ENCODE assay signal across 1 cellular context in the genomic region with DNA sequence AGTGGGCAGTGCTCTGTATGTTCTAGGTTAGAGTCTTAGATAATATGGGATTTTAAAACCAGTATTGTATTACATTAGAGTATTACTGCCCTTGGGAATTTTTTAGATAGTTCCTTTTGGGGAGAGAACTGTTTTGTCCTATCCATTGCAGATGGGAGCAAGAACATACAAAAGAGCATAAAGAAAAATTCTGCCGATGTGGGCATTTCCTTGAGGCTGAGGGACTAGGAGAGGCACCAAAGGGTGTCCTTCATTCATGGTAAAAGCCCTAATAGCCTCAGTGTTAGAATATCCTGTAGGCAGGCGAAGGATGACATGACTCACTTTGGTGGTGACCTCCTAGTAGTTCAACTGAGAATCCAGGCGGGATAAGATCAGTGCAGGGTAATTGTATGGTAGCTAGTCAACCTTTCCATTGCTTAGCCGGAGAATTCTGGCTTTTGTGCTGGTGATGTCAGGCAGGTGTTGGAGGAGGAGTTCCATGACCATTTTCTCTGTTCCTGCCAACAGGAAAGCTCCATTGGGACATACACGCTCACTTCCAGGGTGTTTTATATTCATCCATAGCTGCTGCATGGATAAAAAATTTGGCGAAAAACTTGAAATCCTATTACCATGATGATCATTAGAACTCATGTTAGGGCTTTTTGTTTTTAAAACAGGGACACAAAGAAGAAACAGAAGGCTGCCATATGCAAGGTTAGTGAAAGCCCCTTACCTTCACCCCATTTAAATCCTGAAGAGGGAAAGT.
TF ChIP-seq lines count a peak whose summit lies in the region.

No MANE protein-coding gene starts in this region.

TF ChIP-seq in K562, 482 proteins besides CTCF, POLR2A, EP300 and RAD21 (continued from another document and continues in another):
- TF ChIP-seq, protein P1, sequence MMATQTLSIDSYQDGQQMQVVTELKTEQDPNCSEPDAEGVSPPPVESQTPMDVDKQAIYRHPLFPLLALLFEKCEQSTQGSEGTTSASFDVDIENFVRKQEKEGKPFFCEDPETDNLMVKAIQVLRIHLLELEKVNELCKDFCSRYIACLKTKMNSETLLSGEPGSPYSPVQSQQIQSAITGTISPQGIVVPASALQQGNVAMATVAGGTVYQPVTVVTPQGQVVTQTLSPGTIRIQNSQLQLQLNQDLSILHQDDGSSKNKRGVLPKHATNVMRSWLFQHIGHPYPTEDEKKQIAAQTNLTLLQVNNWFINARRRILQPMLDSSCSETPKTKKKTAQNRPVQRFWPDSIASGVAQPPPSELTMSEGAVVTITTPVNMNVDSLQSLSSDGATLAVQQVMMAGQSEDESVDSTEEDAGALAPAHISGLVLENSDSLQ (IDR thresholded peaks at IDR 0.05) = peak; percentile 38; the same call in 1 of the 2 replicates
- TF ChIP-seq FOXA3 (CRISPR knock-in tag; conservative IDR thresholded peaks at IDR 0.05 in 1 of 2, IDR thresholded peaks at IDR 0.05 in 1 of 2) (no peak), RBM22 (IDR thresholded peaks at IDR 0.05; ENCODE audit: low read depth, low read length, poor library complexity, severe bottlenecking) (no peak), NFIC (IDR thresholded peaks at IDR 0.05) (no peak), ETV1 (tag; conservative IDR thresholded peaks at IDR 0.05; ENCODE audit: low read depth) (no peak), MYNN (IDR thresholded peaks at IDR 0.05) (peak; percentile 29; the same call in 1 of the 2 replicates), MYNN (CRISPR knock-in tag; IDR thresholded peaks at IDR 0.05) (no peak), KDM5B (IDR thresholded peaks at IDR 0.05; ENCODE audit: insufficient replicate concordance, low read depth, low read length) (no peak), NFYB (IDR thresholded peaks at IDR 0.05; ENCODE audit: extremely low read depth, insufficient read length) (no peak), POLR2AphosphoS2 (IDR thresholded peaks at IDR 0.05; ENCODE audit: low read length) (no peak), BRF1 (IDR thresholded peaks at IDR 0.05; ENCODE audit: borderline replicate concordance, extremely low read depth, insufficient read length) (no peak), CREB1 (IDR thresholded peaks at IDR 0.05) (no peak), CREB1 (CRISPR knock-in tag; IDR thresholded peaks at IDR 0.05) (peak; percentile 59; the same call in 1 of the 2 replicates), RBFOX2 (IDR thresholded peaks at IDR 0.05; ENCODE audit: low read depth, low read length) (no peak), TAF7 (tag; IDR thresholded peaks at IDR 0.05) (no peak), ZNF408 (CRISPR knock-in tag; IDR thresholded peaks at IDR 0.05; ENCODE audit: low read depth) (no peak), BCOR (IDR thresholded peaks at IDR 0.05) (no peak), ZNF3 (CRISPR knock-in tag; IDR thresholded peaks at IDR 0.05) (no peak), BRD9 (IDR thresholded peaks at IDR 0.05; ENCODE audit: low read depth, partially characterized antibody) (peak; percentile 23), KDM1A (IDR thresholded peaks at IDR 0.05) (peak; percentile 50 to 72; a peak in 3 of 4 replicates), CBX1 (IDR thresholded peaks at IDR 0.05; ENCODE audit: low read depth) (no peak), DACH1 (IDR thresholded peaks at IDR 0.05; ENCODE audit: partially characterized antibody) (no peak), SETDB1 (IDR thresholded peaks at IDR 0.05; ENCODE audit: low read length) (no peak), ZNF184 (CRISPR knock-in tag; IDR thresholded peaks at IDR 0.05) (no peak), L3MBTL2 (IDR thresholded peaks at IDR 0.05) (no peak), NBN (IDR thresholded peaks at IDR 0.05; ENCODE audit: low read depth) (peak; percentile 55; the same call in 1 of the 2 replicates), ZNF23 (CRISPR knock-in tag; IDR thresholded peaks at IDR 0.05) (no peak), CXXC5 (CRISPR knock-in tag; IDR thresholded peaks at IDR 0.05) (no peak; the same call in 1 of the 2 replicates), SMARCA4 (IDR thresholded peaks at IDR 0.05) (peak; percentile 92), CEBPB (tag; IDR thresholded peaks at IDR 0.05) (no peak), NR1H2 (CRISPR knock-in tag; IDR thresholded peaks at IDR 0.05) (no peak), MAFK (IDR thresholded peaks at IDR 0.05; ENCODE audit: low read length) (peak; percentile 30; the same call in 1 of the 2 replicates), NRF1 (conservative IDR thresholded peaks at IDR 0.05 in 1 of 2, IDR thresholded peaks at IDR 0.05 in 1 of 2) (no peak; a peak in 1 of 4 replicates), BHLHE40 (IDR thresholded peaks at IDR 0.05; ENCODE audit: low read length) (peak; percentile 34), DDX20 (tag; IDR thresholded peaks at IDR 0.05; ENCODE audit: low read depth) (no peak), MXI1 (IDR thresholded peaks at IDR 0.05; ENCODE audit: low read depth, low read length) (no peak), IRF2 (CRISPR knock-in tag; IDR thresholded peaks at IDR 0.05) (no peak)
- TF ChIP-seq, protein P2, sequence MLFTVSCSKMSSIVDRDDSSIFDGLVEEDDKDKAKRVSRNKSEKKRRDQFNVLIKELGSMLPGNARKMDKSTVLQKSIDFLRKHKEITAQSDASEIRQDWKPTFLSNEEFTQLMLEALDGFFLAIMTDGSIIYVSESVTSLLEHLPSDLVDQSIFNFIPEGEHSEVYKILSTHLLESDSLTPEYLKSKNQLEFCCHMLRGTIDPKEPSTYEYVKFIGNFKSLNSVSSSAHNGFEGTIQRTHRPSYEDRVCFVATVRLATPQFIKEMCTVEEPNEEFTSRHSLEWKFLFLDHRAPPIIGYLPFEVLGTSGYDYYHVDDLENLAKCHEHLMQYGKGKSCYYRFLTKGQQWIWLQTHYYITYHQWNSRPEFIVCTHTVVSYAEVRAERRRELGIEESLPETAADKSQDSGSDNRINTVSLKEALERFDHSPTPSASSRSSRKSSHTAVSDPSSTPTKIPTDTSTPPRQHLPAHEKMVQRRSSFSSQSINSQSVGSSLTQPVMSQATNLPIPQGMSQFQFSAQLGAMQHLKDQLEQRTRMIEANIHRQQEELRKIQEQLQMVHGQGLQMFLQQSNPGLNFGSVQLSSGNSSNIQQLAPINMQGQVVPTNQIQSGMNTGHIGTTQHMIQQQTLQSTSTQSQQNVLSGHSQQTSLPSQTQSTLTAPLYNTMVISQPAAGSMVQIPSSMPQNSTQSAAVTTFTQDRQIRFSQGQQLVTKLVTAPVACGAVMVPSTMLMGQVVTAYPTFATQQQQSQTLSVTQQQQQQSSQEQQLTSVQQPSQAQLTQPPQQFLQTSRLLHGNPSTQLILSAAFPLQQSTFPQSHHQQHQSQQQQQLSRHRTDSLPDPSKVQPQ (CRISPR knock-in tag; IDR thresholded peaks at IDR 0.05; ENCODE audit: borderline replicate concordance) = no peak
- TF ChIP-seq, protein P3, sequence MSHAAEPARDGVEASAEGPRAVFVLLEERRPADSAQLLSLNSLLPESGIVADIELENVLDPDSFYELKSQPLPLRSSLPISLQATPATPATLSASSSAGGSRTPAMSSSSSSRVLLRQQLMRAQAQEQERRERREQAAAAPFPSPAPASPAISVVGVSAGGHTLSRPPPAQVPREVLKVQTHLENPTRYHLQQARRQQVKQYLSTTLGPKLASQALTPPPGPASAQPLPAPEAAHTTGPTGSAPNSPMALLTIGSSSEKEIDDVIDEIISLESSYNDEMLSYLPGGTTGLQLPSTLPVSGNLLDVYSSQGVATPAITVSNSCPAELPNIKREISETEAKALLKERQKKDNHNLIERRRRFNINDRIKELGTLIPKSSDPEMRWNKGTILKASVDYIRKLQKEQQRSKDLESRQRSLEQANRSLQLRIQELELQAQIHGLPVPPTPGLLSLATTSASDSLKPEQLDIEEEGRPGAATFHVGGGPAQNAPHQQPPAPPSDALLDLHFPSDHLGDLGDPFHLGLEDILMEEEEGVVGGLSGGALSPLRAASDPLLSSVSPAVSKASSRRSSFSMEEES (CRISPR knock-in tag; IDR thresholded peaks at IDR 0.05) = no peak
- TF ChIP-seq, protein P4, sequence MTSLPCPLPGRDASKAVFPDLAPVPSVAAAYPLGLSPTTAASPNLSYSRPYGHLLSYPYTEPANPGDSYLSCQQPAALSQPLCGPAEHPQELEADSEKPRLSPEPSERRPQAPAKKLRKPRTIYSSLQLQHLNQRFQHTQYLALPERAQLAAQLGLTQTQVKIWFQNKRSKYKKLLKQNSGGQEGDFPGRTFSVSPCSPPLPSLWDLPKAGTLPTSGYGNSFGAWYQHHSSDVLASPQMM (CRISPR knock-in tag; IDR thresholded peaks at IDR 0.05) = no peak
- TF ChIP-seq, protein P5, sequence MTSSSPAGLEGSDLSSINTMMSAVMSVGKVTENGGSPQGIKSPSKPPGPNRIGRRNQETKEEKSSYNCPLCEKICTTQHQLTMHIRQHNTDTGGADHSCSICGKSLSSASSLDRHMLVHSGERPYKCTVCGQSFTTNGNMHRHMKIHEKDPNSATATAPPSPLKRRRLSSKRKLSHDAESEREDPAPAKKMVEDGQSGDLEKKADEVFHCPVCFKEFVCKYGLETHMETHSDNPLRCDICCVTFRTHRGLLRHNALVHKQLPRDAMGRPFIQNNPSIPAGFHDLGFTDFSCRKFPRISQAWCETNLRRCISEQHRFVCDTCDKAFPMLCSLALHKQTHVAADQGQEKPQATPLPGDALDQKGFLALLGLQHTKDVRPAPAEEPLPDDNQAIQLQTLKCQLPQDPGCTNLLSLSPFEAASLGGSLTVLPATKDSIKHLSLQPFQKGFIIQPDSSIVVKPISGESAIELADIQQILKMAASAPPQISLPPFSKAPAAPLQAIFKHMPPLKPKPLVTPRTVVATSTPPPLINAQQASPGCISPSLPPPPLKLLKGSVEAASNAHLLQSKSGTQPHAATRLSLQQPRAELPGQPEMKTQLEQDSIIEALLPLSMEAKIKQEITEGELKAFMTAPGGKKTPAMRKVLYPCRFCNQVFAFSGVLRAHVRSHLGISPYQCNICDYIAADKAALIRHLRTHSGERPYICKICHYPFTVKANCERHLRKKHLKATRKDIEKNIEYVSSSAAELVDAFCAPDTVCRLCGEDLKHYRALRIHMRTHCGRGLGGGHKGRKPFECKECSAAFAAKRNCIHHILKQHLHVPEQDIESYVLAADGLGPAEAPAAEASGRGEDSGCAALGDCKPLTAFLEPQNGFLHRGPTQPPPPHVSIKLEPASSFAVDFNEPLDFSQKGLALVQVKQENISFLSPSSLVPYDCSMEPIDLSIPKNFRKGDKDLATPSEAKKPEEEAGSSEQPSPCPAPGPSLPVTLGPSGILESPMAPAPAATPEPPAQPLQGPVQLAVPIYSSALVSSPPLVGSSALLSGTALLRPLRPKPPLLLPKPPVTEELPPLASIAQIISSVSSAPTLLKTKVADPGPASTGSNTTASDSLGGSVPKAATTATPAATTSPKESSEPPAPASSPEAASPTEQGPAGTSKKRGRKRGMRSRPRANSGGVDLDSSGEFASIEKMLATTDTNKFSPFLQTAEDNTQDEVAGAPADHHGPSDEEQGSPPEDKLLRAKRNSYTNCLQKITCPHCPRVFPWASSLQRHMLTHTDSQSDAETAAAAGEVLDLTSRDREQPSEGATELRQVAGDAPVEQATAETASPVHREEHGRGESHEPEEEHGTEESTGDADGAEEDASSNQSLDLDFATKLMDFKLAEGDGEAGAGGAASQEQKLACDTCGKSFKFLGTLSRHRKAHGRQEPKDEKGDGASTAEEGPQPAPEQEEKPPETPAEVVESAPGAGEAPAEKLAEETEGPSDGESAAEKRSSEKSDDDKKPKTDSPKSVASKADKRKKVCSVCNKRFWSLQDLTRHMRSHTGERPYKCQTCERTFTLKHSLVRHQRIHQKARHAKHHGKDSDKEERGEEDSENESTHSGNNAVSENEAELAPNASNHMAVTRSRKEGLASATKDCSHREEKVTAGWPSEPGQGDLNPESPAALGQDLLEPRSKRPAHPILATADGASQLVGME (CRISPR knock-in tag; IDR thresholded peaks at IDR 0.05) = no peak
- TF ChIP-seq, protein P6, sequence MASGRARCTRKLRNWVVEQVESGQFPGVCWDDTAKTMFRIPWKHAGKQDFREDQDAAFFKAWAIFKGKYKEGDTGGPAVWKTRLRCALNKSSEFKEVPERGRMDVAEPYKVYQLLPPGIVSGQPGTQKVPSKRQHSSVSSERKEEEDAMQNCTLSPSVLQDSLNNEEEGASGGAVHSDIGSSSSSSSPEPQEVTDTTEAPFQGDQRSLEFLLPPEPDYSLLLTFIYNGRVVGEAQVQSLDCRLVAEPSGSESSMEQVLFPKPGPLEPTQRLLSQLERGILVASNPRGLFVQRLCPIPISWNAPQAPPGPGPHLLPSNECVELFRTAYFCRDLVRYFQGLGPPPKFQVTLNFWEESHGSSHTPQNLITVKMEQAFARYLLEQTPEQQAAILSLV (tag; IDR thresholded peaks at IDR 0.05) = no peak
- TF ChIP-seq, protein P7, sequence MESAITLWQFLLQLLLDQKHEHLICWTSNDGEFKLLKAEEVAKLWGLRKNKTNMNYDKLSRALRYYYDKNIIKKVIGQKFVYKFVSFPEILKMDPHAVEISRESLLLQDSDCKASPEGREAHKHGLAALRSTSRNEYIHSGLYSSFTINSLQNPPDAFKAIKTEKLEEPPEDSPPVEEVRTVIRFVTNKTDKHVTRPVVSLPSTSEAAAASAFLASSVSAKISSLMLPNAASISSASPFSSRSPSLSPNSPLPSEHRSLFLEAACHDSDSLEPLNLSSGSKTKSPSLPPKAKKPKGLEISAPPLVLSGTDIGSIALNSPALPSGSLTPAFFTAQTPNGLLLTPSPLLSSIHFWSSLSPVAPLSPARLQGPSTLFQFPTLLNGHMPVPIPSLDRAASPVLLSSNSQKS (CRISPR knock-in tag; IDR thresholded peaks at IDR 0.05) = no peak
- TF ChIP-seq, protein P8, sequence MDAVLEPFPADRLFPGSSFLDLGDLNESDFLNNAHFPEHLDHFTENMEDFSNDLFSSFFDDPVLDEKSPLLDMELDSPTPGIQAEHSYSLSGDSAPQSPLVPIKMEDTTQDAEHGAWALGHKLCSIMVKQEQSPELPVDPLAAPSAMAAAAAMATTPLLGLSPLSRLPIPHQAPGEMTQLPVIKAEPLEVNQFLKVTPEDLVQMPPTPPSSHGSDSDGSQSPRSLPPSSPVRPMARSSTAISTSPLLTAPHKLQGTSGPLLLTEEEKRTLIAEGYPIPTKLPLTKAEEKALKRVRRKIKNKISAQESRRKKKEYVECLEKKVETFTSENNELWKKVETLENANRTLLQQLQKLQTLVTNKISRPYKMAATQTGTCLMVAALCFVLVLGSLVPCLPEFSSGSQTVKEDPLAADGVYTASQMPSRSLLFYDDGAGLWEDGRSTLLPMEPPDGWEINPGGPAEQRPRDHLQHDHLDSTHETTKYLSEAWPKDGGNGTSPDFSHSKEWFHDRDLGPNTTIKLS (IDR thresholded peaks at IDR 0.05; ENCODE audit: borderline replicate concordance, low read depth) = no peak
- TF ChIP-seq, protein P9, sequence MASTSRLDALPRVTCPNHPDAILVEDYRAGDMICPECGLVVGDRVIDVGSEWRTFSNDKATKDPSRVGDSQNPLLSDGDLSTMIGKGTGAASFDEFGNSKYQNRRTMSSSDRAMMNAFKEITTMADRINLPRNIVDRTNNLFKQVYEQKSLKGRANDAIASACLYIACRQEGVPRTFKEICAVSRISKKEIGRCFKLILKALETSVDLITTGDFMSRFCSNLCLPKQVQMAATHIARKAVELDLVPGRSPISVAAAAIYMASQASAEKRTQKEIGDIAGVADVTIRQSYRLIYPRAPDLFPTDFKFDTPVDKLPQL (IDR thresholded peaks at IDR 0.05; ENCODE audit: extremely low read depth, insufficient read length) = no peak
- TF ChIP-seq, protein P10, sequence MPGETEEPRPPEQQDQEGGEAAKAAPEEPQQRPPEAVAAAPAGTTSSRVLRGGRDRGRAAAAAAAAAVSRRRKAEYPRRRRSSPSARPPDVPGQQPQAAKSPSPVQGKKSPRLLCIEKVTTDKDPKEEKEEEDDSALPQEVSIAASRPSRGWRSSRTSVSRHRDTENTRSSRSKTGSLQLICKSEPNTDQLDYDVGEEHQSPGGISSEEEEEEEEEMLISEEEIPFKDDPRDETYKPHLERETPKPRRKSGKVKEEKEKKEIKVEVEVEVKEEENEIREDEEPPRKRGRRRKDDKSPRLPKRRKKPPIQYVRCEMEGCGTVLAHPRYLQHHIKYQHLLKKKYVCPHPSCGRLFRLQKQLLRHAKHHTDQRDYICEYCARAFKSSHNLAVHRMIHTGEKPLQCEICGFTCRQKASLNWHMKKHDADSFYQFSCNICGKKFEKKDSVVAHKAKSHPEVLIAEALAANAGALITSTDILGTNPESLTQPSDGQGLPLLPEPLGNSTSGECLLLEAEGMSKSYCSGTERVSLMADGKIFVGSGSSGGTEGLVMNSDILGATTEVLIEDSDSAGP (CRISPR knock-in tag; IDR thresholded peaks at IDR 0.05) = no peak
